14 cellular contexts compared by ENCODE assay signal in genomic region chr6:152398993-152399392, GRCh38.
DNase-seq lines count a peak whose midpoint lies in the region; ATAC-seq and TF ChIP-seq lines count a peak whose summit lies in the region.
"Had no signal": no experiment of that assay in that cellular context is flagged by ENCODE, and none has a peak within 500 bp of the region (broad histone marks: within the 10 kb centered on the region; RNA-seq: fewer than 3 reads in every experiment).

No MANE protein-coding gene starts in this region.

- H3K36me3 ChIP-seq in lower lobe of right lung (peaks cover 10% of the 10 kb centered on the region), sigmoid colon (no peaks in the 10 kb centered on the region), transverse colon (no peaks in the 10 kb centered on the region)
- H3K36me3 ChIP-seq: BLaER1 had no signal

- H3K27ac ChIP-seq in coronary artery (peak overlapping the region; percentile 23 to 86), lower lobe of right lung (peak overlapping the region; percentile 61), sigmoid colon (peak overlapping the region; percentile 10 to 68 (median 61)), transverse colon (peak overlapping the region; percentile 32 to 65 (median 54))
- H3K27ac ChIP-seq: BLaER1, KMS-11, RWPE1 had no signal

- peaks cover 22% of the 10 kb centered on the region for H3K4me1 ChIP-seq in lower lobe of right lung
- H3K4me1 ChIP-seq in sigmoid colon = peaks cover 0 to 11% (median 9%) of the 10 kb centered on the region in 4 donors
- H3K4me1 ChIP-seq in transverse colon = peaks cover 0 to 3% (median 0%) of the 10 kb centered on the region in 4 donors
- H3K4me1 ChIP-seq: BLaER1 had no signal

- in situ Hi-C loops in transverse colon (cut with MboI; ENCODE audit: low pct_ligation_motif_present in 1 of 4, low pct_unique_long_range_greater_than_20kb in 1 of 4, low sequenced_read_pairs in 3 of 4) = no loop called here

- no peak for TF ChIP-seq EP300 in sigmoid colon (IDR thresholded peaks at IDR 0.05)
- TF ChIP-seq EP300 in transverse colon (IDR thresholded peaks at IDR 0.05; ENCODE audit: low read depth) = no peak

- DNase-seq in coronary artery (ENCODE audit: low spot score) (no peak), lower lobe of right lung (no peak), sigmoid colon (no peak), transverse colon (no peak), DMS53 (lab: John Stamatoyannopoulos, UW) (no peak)
- no peak for DNase-seq in stimulated activated CD4-positive, alpha-beta T cell treated with anti-CD3 and anti-CD28 coated beads, Interleukin-4, amount 100 ng/mL, for 1 hour
- DNase-seq: H7, NCI-H1092, NCI-H226 had no signal

- no peak for TF ChIP-seq CTCF in coronary artery (IDR thresholded peaks at IDR 0.05)
- no peak for TF ChIP-seq CTCF in lower lobe of right lung (IDR thresholded peaks at IDR 0.05)
- no peak for TF ChIP-seq CTCF in sigmoid colon (IDR thresholded peaks at IDR 0.05)
- no peak for TF ChIP-seq CTCF in transverse colon (IDR thresholded peaks at IDR 0.05)

- peak; percentile 16 to 35 for ATAC-seq in lower lobe of right lung
- ATAC-seq in HG03439 (IDR thresholded peaks at IDR 0.05; ENCODE audit: unreplicated experiment) = no peak
- no peak for ATAC-seq in GM21528 (IDR thresholded peaks at IDR 0.05; ENCODE audit: low FRiP score, unreplicated experiment)

- H3K27me3 ChIP-seq in lower lobe of right lung (ENCODE audit: low read depth) = no peaks in the 10 kb centered on the region
- H3K27me3 ChIP-seq in sigmoid colon = no peaks in the 10 kb centered on the region
- H3K27me3 ChIP-seq in transverse colon = no peaks in the 10 kb centered on the region
- H3K27me3 ChIP-seq: BLaER1 had no signal

- TF ChIP-seq POLR2A in sigmoid colon (IDR thresholded peaks at IDR 0.05) (no peak), transverse colon (IDR thresholded peaks at IDR 0.05) (no peak)

- intact Hi-C loops in lower lobe of right lung (cut with DNase I) (no loop called here), sigmoid colon (cut with DNase I) (no loop called here), transverse colon (cut with DNase I; ENCODE audit: low total_unique reads) (no loop called here)

- H3K9me3 ChIP-seq in lower lobe of right lung = no peaks in the 10 kb centered on the region
- no peaks in the 10 kb centered on the region for H3K9me3 ChIP-seq in sigmoid colon
- H3K9me3 ChIP-seq in transverse colon = no peaks in the 10 kb centered on the region
- H3K9me3 ChIP-seq: BLaER1 had no signal

- no peak overlapping the region for H3K4me3 ChIP-seq in coronary artery
- H3K4me3 ChIP-seq in lower lobe of right lung = no peak overlapping the region
- H3K4me3 ChIP-seq in sigmoid colon = no peak overlapping the region
- H3K4me3 ChIP-seq in transverse colon = no peak overlapping the region
- H3K4me3 ChIP-seq: BLaER1 had no signal

Comparison
In these comparisons a context has a peak if more than half of its experiments do, and no peak if none do; other contexts are left out.
1. ATAC-seq: peak in lower lobe of right lung (2 of 2); none in HG03439 (single experiment) and GM21528 (single experiment).
2. Peak in every context shown above with its lines, with median percentiles within 50 percentile points of each other: H3K27ac ChIP-seq.